Comparison of ENCODE assay signal across 1 cellular context in genomic region chr17:82173351-82174041, GRCh38.
TF ChIP-seq lines count a peak whose summit lies in the region.

No MANE protein-coding gene starts in this region.

TF ChIP-seq in K562, 482 proteins besides CTCF, POLR2A, EP300 and RAD21:
- TF ChIP-seq ZNF512 (tag; IDR thresholded peaks at IDR 0.05) (no peak), TAL1 (IDR thresholded peaks at IDR 0.05) (no peak), ATF7 (IDR thresholded peaks at IDR 0.05) (no peak), HNRNPK (IDR thresholded peaks at IDR 0.05; ENCODE audit: low read depth, low read length, poor library complexity, severe bottlenecking) (no peak), MBD1 (CRISPR knock-in tag; IDR thresholded peaks at IDR 0.05) (no peak), TCF7 (IDR thresholded peaks at IDR 0.05; ENCODE audit: borderline replicate concordance) (no peak), MYBL2 (IDR thresholded peaks at IDR 0.05; ENCODE audit: low read depth) (no peak), MYBL2 (CRISPR knock-in tag; IDR thresholded peaks at IDR 0.05; ENCODE audit: borderline replicate concordance) (no peak), RBFOX2 (IDR thresholded peaks at IDR 0.05; ENCODE audit: low read depth, low read length) (no peak), ZNF174 (CRISPR knock-in tag; IDR thresholded peaks at IDR 0.05) (no peak), CCAR2 (IDR thresholded peaks at IDR 0.05; ENCODE audit: low read depth, low read length) (no peak), MEF2A (IDR thresholded peaks at IDR 0.05; ENCODE audit: control insufficient read depth, low read depth, low read length) (no peak), USF1 (CRISPR knock-in tag; IDR thresholded peaks at IDR 0.05) (no peak)
- TF ChIP-seq, protein P1, sequence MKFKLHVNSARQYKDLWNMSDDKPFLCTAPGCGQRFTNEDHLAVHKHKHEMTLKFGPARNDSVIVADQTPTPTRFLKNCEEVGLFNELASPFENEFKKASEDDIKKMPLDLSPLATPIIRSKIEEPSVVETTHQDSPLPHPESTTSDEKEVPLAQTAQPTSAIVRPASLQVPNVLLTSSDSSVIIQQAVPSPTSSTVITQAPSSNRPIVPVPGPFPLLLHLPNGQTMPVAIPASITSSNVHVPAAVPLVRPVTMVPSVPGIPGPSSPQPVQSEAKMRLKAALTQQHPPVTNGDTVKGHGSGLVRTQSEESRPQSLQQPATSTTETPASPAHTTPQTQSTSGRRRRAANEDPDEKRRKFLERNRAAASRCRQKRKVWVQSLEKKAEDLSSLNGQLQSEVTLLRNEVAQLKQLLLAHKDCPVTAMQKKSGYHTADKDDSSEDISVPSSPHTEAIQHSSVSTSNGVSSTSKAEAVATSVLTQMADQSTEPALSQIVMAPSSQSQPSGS (CRISPR knock-in tag; IDR thresholded peaks at IDR 0.05), result no peak
- TF ChIP-seq, protein P2, sequence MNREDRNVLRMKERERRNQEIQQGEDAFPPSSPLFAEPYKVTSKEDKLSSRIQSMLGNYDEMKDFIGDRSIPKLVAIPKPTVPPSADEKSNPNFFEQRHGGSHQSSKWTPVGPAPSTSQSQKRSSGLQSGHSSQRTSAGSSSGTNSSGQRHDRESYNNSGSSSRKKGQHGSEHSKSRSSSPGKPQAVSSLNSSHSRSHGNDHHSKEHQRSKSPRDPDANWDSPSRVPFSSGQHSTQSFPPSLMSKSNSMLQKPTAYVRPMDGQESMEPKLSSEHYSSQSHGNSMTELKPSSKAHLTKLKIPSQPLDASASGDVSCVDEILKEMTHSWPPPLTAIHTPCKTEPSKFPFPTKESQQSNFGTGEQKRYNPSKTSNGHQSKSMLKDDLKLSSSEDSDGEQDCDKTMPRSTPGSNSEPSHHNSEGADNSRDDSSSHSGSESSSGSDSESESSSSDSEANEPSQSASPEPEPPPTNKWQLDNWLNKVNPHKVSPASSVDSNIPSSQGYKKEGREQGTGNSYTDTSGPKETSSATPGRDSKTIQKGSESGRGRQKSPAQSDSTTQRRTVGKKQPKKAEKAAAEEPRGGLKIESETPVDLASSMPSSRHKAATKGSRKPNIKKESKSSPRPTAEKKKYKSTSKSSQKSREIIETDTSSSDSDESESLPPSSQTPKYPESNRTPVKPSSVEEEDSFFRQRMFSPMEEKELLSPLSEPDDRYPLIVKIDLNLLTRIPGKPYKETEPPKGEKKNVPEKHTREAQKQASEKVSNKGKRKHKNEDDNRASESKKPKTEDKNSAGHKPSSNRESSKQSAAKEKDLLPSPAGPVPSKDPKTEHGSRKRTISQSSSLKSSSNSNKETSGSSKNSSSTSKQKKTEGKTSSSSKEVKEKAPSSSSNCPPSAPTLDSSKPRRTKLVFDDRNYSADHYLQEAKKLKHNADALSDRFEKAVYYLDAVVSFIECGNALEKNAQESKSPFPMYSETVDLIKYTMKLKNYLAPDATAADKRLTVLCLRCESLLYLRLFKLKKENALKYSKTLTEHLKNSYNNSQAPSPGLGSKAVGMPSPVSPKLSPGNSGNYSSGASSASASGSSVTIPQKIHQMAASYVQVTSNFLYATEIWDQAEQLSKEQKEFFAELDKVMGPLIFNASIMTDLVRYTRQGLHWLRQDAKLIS (CRISPR knock-in tag; IDR thresholded peaks at IDR 0.05), result no peak
- TF ChIP-seq, protein P3, sequence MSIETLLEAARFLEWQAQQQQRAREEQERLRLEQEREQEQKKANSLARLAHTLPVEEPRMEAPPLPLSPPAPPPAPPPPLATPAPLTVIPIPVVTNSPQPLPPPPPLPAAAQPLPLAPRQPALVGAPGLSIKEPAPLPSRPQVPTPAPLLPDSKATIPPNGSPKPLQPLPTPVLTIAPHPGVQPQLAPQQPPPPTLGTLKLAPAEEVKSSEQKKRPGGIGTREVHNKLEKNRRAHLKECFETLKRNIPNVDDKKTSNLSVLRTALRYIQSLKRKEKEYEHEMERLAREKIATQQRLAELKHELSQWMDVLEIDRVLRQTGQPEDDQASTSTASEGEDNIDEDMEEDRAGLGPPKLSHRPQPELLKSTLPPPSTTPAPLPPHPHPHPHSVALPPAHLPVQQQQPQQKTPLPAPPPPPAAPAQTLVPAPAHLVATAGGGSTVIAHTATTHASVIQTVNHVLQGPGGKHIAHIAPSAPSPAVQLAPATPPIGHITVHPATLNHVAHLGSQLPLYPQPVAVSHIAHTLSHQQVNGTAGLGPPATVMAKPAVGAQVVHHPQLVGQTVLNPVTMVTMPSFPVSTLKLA (conservative IDR thresholded peaks at IDR 0.05), result no peak
